In genomic region chr2:113167962-113168340, GRCh38 we compare ENCODE assay signal across 11 cellular contexts. TPM values are rescaled to one million over a fixed set of nuclear protein-coding genes. Genes with fewer than 3 reads are reported as not detected.
DNase-seq lines count a peak whose midpoint lies in the region; ATAC-seq and TF ChIP-seq lines count a peak whose summit lies in the region.
"Had no signal": no experiment of that assay in that cellular context is flagged by ENCODE, and none has a peak within 500 bp of the region (broad histone marks: within the 10 kb centered on the region; RNA-seq: fewer than 3 reads in every experiment).

No MANE protein-coding gene starts in this region.

- H3K27ac ChIP-seq in right lobe of liver (peak overlapping the region; percentile 54 to 87 (median 87)), thymus (ENCODE audit: low read depth) (peak overlapping the region; percentile 87)

- peaks cover 6% of the 10 kb centered on the region for H3K9me3 Mint-ChIP-seq in activated naive CD4-positive, alpha-beta T cell treated with anti-CD3 and anti-CD28 coated beads for 36 hours
- H3K9me3 Mint-ChIP-seq in activated T-helper 17 cell treated with anti-CD3 and anti-CD28 coated beads, Interleukin-2, amount 50 U/mL, for 72 hours = peaks cover 4% of the 10 kb centered on the region

- H3K27me3 Mint-ChIP-seq in activated naive CD4-positive, alpha-beta T cell treated with anti-CD3 and anti-CD28 coated beads for 36 hours (ENCODE audit: low read depth) = no peaks in the 10 kb centered on the region
- H3K27me3 Mint-ChIP-seq in activated T-helper 17 cell treated with anti-CD3 and anti-CD28 coated beads, Interleukin-2, amount 50 U/mL, for 72 hours = no peaks in the 10 kb centered on the region

- CTCF ChIA-PET in activated naive CD4-positive, alpha-beta T cell treated with anti-CD3 and anti-CD28 coated beads for 36 hours (lab: Charles Lee) = interaction anchor here (0.6 to 5.0 kb wide), 3 partner anchors 25 to 203 kb away, joined by 3 to 24 read pairs (median 3); no protein-coding TSS in a partner anchor

- H3K4me1 Mint-ChIP-seq in activated naive CD4-positive, alpha-beta T cell treated with anti-CD3 and anti-CD28 coated beads for 36 hours (ENCODE audit: low read depth) = peaks cover 71% of the 10 kb centered on the region
- peaks cover 52% of the 10 kb centered on the region for H3K4me1 Mint-ChIP-seq in activated T-helper 17 cell treated with anti-CD3 and anti-CD28 coated beads, Interleukin-2, amount 50 U/mL, for 72 hours

- no peak for TF ChIP-seq POLR2A in right lobe of liver (IDR thresholded peaks at IDR 0.05)

- ATAC-seq in activated T-helper 17 cell treated with anti-CD3 and anti-CD28 coated beads, Interleukin-2, amount 50 U/mL, for 72 hours (replicated peaks) = no peak
- no peak for ATAC-seq in right lobe of liver

- peaks cover 2 to 48% (median 24%) of the 10 kb centered on the region in 4 donors for H3K4me1 ChIP-seq in right lobe of liver
- peaks cover 28% of the 10 kb centered on the region for H3K4me1 ChIP-seq in thymus (ENCODE audit: control insufficient read depth, insufficient read depth, low read length)

- H3K36me3 ChIP-seq in right lobe of liver (no peaks in the 10 kb centered on the region), thymus (ENCODE audit: control insufficient read depth, insufficient read depth) (no peaks in the 10 kb centered on the region)

- H3K9me3 ChIP-seq in right lobe of liver = no peaks in the 10 kb centered on the region
- no peaks in the 10 kb centered on the region for H3K9me3 ChIP-seq in thymus (ENCODE audit: control insufficient read depth)

- H3K4me3 Mint-ChIP-seq in activated naive CD4-positive, alpha-beta T cell treated with anti-CD3 and anti-CD28 coated beads for 36 hours = peak overlapping the region; percentile 38
- H3K4me3 Mint-ChIP-seq in activated T-helper 17 cell treated with anti-CD3 and anti-CD28 coated beads, Interleukin-2, amount 50 U/mL, for 72 hours = peak overlapping the region; percentile 69

- intact Hi-C loops in activated naive CD4-positive, alpha-beta T cell treated with anti-CD3 and anti-CD28 coated beads for 36 hours (cut with micrococcal nuclease) = loop anchor here (1.0 to 5.0 kb wide), 3 partner anchors 7 to 521 kb away; partner anchors contain the start of gene SLC20A1
- intact Hi-C loops in right lobe of liver (cut with DNase I) (no loop called here), cardiac septum (cut with DNase I) (no loop called here)

- no peaks in the 10 kb centered on the region for H3K27me3 ChIP-seq in right lobe of liver
- H3K27me3 ChIP-seq in thymus (ENCODE audit: control insufficient read depth, insufficient read depth) = no peaks in the 10 kb centered on the region

- H3K27ac Mint-ChIP-seq in activated naive CD4-positive, alpha-beta T cell treated with anti-CD3 and anti-CD28 coated beads for 36 hours = peak overlapping the region; percentile 99
- H3K27ac Mint-ChIP-seq in activated T-helper 17 cell treated with anti-CD3 and anti-CD28 coated beads, Interleukin-2, amount 50 U/mL, for 72 hours = peak overlapping the region; percentile 88

- no peak for DNase-seq in activated naive CD4-positive, alpha-beta T cell treated with anti-CD3 and anti-CD28 coated beads for 36 hours
- DNase-seq in activated naive CD4-positive, alpha-beta T cell (lab: John Stamatoyannopoulos, UW) = no peak
- DNase-seq in right lobe of liver (no peak), cardiac septum (ENCODE audit: low spot score) (no peak)
- DNase-seq in stimulated activated CD4-positive, alpha-beta T cell treated with anti-CD3 and anti-CD28 coated beads, Interleukin-2, amount 100 ng/mL, for 24 hours = no peak
- no peak for DNase-seq in stimulated activated CD4-positive, alpha-beta T cell treated with anti-CD3 and anti-CD28 coated beads, Interleukin-4, amount 100 ng/mL, for 4 hours
- DNase-seq: GOT3, left ventricle myocardium superior had no signal

- H3K4me3 ChIP-seq in right lobe of liver (no peak overlapping the region), thymus (ENCODE audit: low read length) (no peak overlapping the region)

- H3K36me3 Mint-ChIP-seq in activated naive CD4-positive, alpha-beta T cell treated with anti-CD3 and anti-CD28 coated beads for 36 hours (ENCODE audit: low read depth) = peaks cover 11% of the 10 kb centered on the region
- peaks cover 15% of the 10 kb centered on the region for H3K36me3 Mint-ChIP-seq in activated T-helper 17 cell treated with anti-CD3 and anti-CD28 coated beads, Interleukin-2, amount 50 U/mL, for 72 hours (ENCODE audit: low read depth)

- 58% methylated on average over 4 of the region's 6 CpGs for WGBS in right lobe of liver (ENCODE audit: insufficient coverage, low coverage, low lambda C conversion rate, missing lambda C conversion rate)
- 97% methylated on average over 6 of the region's 6 CpGs for WGBS in thymus

- no peak for TF ChIP-seq CTCF in right lobe of liver (IDR thresholded peaks at IDR 0.05)

RNA-seq across cellular contexts. Expression of gene PSD4, which starts 5.8 kb away (rescaled TPM):
- 10 to 100 TPM; 85.9 to 87.4 TPM for total RNA-seq in activated naive CD4-positive, alpha-beta T cell treated with anti-CD3 and anti-CD28 coated beads for 36 hours
- 100 to 1,000 TPM; 300 to 503 TPM for total RNA-seq in activated T-helper 17 cell treated with anti-CD3 and anti-CD28 coated beads, Interleukin-2, amount 50 U/mL, for 72 hours
- total RNA-seq in right lobe of liver (10 to 100 TPM; 38.0 to 77.8 (median 58.7) TPM), cardiac septum (2.3 TPM)
- 92.1 TPM for polyA plus RNA-seq in thymus

RNA-seq across cellular contexts. Expression of gene IL1RN, which starts 40.6 kb away (rescaled TPM):
- 1 to 10 TPM in 1 of 2 experiments, under 1 TPM in 1; 0.77 to 1.2 TPM for total RNA-seq in activated naive CD4-positive, alpha-beta T cell treated with anti-CD3 and anti-CD28 coated beads for 36 hours
- 10 to 100 TPM; 12.8 to 32.8 TPM for total RNA-seq in activated T-helper 17 cell treated with anti-CD3 and anti-CD28 coated beads, Interleukin-2, amount 50 U/mL, for 72 hours
- total RNA-seq in right lobe of liver (10 to 100 TPM; 14.5 to 98.1 (median 43.9) TPM), cardiac septum (0.59 TPM)
- polyA plus RNA-seq in thymus = 16.9 TPM
- polyA plus RNA-seq: neural cell had no signal

Comparison
In these comparisons a context has a peak if more than half of its experiments do, and no peak if none do; other contexts are left out.
1. RNA of gene PSD4, which starts 5.8 kb away (total RNA-seq): 300 to 503 TPM in activated T-helper 17 cell treated with anti-CD3 and anti-CD28 coated beads, Interleukin-2, amount 50 U/mL, for 72 hours, 85.9 to 87.4 TPM in activated naive CD4-positive, alpha-beta T cell treated with anti-CD3 and anti-CD28 coated beads for 36 hours and 38.0 to 77.8 TPM in right lobe of liver; 2.3 TPM in cardiac septum (single experiment); every median in the first group is over 10 times any median in the second.